Comparison of ENCODE assay signal across 13 cellular contexts in genomic region chr1:156006666-156007376, GRCh38. TPM values are rescaled to one million over a fixed set of nuclear protein-coding genes. Genes with fewer than 3 reads are reported as not detected.
DNase-seq lines count a peak whose midpoint lies in the region; ATAC-seq and TF ChIP-seq lines count a peak whose summit lies in the region.
"Had no signal": no experiment of that assay in that cellular context is flagged by ENCODE, and none has a peak within 500 bp of the region (broad histone marks: within the 10 kb centered on the region; RNA-seq: fewer than 3 reads in every experiment).

No MANE protein-coding gene starts in this region.

- H3K4me1 ChIP-seq in PC-3 (ENCODE audit: insufficient read depth, low read length) = peaks cover 16% of the 10 kb centered on the region

- no peaks in the 10 kb centered on the region for H3K27me3 Mint-ChIP-seq in activated CD4-positive, alpha-beta memory T cell treated with anti-CD3 and anti-CD28 coated beads for 36 hours
- peaks cover 2% of the 10 kb centered on the region for H3K27me3 Mint-ChIP-seq in activated CD4-positive, alpha-beta memory T cell treated with anti-CD3 and anti-CD28 coated beads, Interleukin-2, amount 10 ng/mL, durations not matched to agents 7 days and 5 days

- peaks cover 10% of the 10 kb centered on the region for H3F3A ChIP-seq in PC-3 (ENCODE audit: low read length, unreplicated experiment)

- ATAC-seq in PC-3 (peak; percentile 32), sciatic nerve (peak; percentile 31)

- no peaks in the 10 kb centered on the region for H3K9me2 ChIP-seq in PC-3 (replicated peaks; ENCODE audit: low read length)

- no peak overlapping the region for H3K4me3 ChIP-seq in PC-3 (ENCODE audit: low read length)
- H3K4me3 ChIP-seq: hepatocyte had no signal

- H3K9me3 ChIP-seq in PC-3 (ENCODE audit: low read length) = no peaks in the 10 kb centered on the region

- no peak overlapping the region for H3K4me3 Mint-ChIP-seq in activated CD4-positive, alpha-beta memory T cell treated with anti-CD3 and anti-CD28 coated beads for 36 hours
- no peak overlapping the region for H3K4me3 Mint-ChIP-seq in activated CD4-positive, alpha-beta memory T cell treated with anti-CD3 and anti-CD28 coated beads, Interleukin-2, amount 10 ng/mL, durations not matched to agents 7 days and 5 days

- H3K27me3 ChIP-seq in PC-3 (ENCODE audit: low read length) = no peaks in the 10 kb centered on the region
- H3K27me3 ChIP-seq: hepatocyte had no signal

- no peak for DNase-seq in activated CD4-positive, alpha-beta memory T cell treated with anti-CD3 and anti-CD28 coated beads for 36 hours
- DNase-seq in activated CD4-positive, alpha-beta memory T cell treated with anti-CD3 and anti-CD28 coated beads, Interleukin-2, amount 10 ng/mL, durations not matched to agents 7 days and 5 days = no peak
- DNase-seq in PC-3 (peak; percentile 58), epithelial cell of prostate (ENCODE audit: low read depth, low spot score) (no peak), sciatic nerve (ENCODE audit: low spot score) (no peak), pons (ENCODE audit: low spot score) (no peak), inferior parietal cortex (ENCODE audit: extremely low spot score) (no peak), EL (no peak)
- DNase-seq: caudate nucleus, occipital lobe had no signal

- no TSS peak for BruUV-seq in PC-3 (replicated peaks; lab: Mats Ljungman, UMichigan)

- POLR2A ChIA-PET in activated CD4-positive, alpha-beta memory T cell treated with anti-CD3 and anti-CD28 coated beads for 36 hours (lab: Charles Lee) = no interaction called here
- POLR2A ChIA-PET in activated CD4-positive, alpha-beta memory T cell treated with anti-CD3 and anti-CD28 coated beads, Interleukin-2, amount 10 ng/mL, durations not matched to agents 7 days and 5 days (lab: Charles Lee) = interaction anchor here (0.6 to 3.2 kb wide), 3 partner anchors 9 to 143 kb away, joined by 3 to 19 read pairs (median 3); partner anchors contain the start of gene SSR2
- POLR2A ChIA-PET in PC-3 (lab: Charles Lee; ENCODE audit: unreplicated experiment) = no interaction called here

- intact Hi-C loops in activated CD4-positive, alpha-beta memory T cell treated with anti-CD3 and anti-CD28 coated beads for 36 hours (cut with micrococcal nuclease) = no loop called here
- intact Hi-C loops in PC-3 (cut with micrococcal nuclease) (no loop called here), sciatic nerve (cut with DNase I) (no loop called here)

- peaks cover 28% of the 10 kb centered on the region for H3K36me3 ChIP-seq in PC-3 (ENCODE audit: low read depth, low read length)

- H3K9ac ChIP-seq in PC-3 (ENCODE audit: low read length) = no peak overlapping the region

- H4K20me1 ChIP-seq in PC-3 (ENCODE audit: low read length) = 0 out of 2 replicates have a peak, but pooled peaks cover 4% of the 10 kb centered on the region

- no peaks in the 10 kb centered on the region for H3K79me2 ChIP-seq in PC-3 (ENCODE audit: low read length)
- H3K79me2 ChIP-seq: hepatocyte had no signal

- H3K4me2 ChIP-seq in PC-3 (ENCODE audit: low read length) = no peak overlapping the region
- H3K4me2 ChIP-seq: hepatocyte had no signal

- H3K9me3 Mint-ChIP-seq in activated CD4-positive, alpha-beta memory T cell treated with anti-CD3 and anti-CD28 coated beads for 36 hours = no peaks in the 10 kb centered on the region
- no peaks in the 10 kb centered on the region for H3K9me3 Mint-ChIP-seq in activated CD4-positive, alpha-beta memory T cell treated with anti-CD3 and anti-CD28 coated beads, Interleukin-2, amount 10 ng/mL, durations not matched to agents 7 days and 5 days
- H3K9me3 Mint-ChIP-seq: activated T-helper 2 cell treated with anti-CD3 and anti-CD28 coated beads, Interferon-gamma antibody, Interleukin-2, Interleukin-4, amounts not matched to agents 10 μg/mL and 5 μg/mL and 100 μg/mL, durations not matched to agents 14 hours and 24 hours and 36 hours had no signal

- H3K4me1 Mint-ChIP-seq in activated CD4-positive, alpha-beta memory T cell treated with anti-CD3 and anti-CD28 coated beads for 36 hours (ENCODE audit: low read depth) = peaks cover 19% of the 10 kb centered on the region
- H3K4me1 Mint-ChIP-seq in activated CD4-positive, alpha-beta memory T cell treated with anti-CD3 and anti-CD28 coated beads, Interleukin-2, amount 10 ng/mL, durations not matched to agents 7 days and 5 days = peaks cover 36% of the 10 kb centered on the region

- peak overlapping the region; percentile 40 for H3K27ac ChIP-seq in PC-3 (ENCODE audit: low read length)
- H3K27ac ChIP-seq in epithelial cell of prostate = peak overlapping the region; percentile 37
- H3K27ac ChIP-seq: hepatocyte had no signal

- CTCF ChIA-PET in activated CD4-positive, alpha-beta memory T cell treated with anti-CD3 and anti-CD28 coated beads for 36 hours (lab: Charles Lee) = interaction anchor here (0.6 to 2.4 kb wide), 4 partner anchors 14 to 62 kb away, joined by 3 to 9 read pairs (median 3); partner anchors contain the start of gene SSR2
- CTCF ChIA-PET in activated CD4-positive, alpha-beta memory T cell treated with anti-CD3 and anti-CD28 coated beads, Interleukin-2, amount 10 ng/mL, durations not matched to agents 7 days and 5 days (lab: Charles Lee) = interaction anchor here (0.6 to 2.1 kb wide), 5 partner anchors 28 to 84 kb away, joined by 3 to 11 read pairs (median 3); no protein-coding TSS in a partner anchor
- CTCF ChIA-PET in PC-3 (lab: Charles Lee) = no interaction called here

- H2AFZ ChIP-seq in PC-3 (ENCODE audit: low read length) = no peak overlapping the region
- H2AFZ ChIP-seq: hepatocyte had no signal

- H3K36me3 Mint-ChIP-seq in activated CD4-positive, alpha-beta memory T cell treated with anti-CD3 and anti-CD28 coated beads for 36 hours = peaks cover 30% of the 10 kb centered on the region
- H3K36me3 Mint-ChIP-seq in activated CD4-positive, alpha-beta memory T cell treated with anti-CD3 and anti-CD28 coated beads, Interleukin-2, amount 10 ng/mL, durations not matched to agents 7 days and 5 days (ENCODE audit: low read depth) = peaks cover 40% of the 10 kb centered on the region

- peak overlapping the region; percentile 39 for H3K27ac Mint-ChIP-seq in activated CD4-positive, alpha-beta memory T cell treated with anti-CD3 and anti-CD28 coated beads for 36 hours
- H3K27ac Mint-ChIP-seq in activated CD4-positive, alpha-beta memory T cell treated with anti-CD3 and anti-CD28 coated beads, Interleukin-2, amount 10 ng/mL, durations not matched to agents 7 days and 5 days = no peak overlapping the region
- H3K27ac Mint-ChIP-seq: activated T-helper 2 cell treated with anti-CD3 and anti-CD28 coated beads, Interferon-gamma antibody, Interleukin-2, Interleukin-4, amounts not matched to agents 10 μg/mL and 5 μg/mL and 100 μg/mL, durations not matched to agents 14 hours and 24 hours and 36 hours had no signal

- TF ChIP-seq CTCF in PC-3 (conservative IDR thresholded peaks at IDR 0.05; ENCODE audit: low read depth, low read length) = no peak

RNA-seq across cellular contexts. Expression of gene SSR2, which starts 13.9 kb away (rescaled TPM):
- total RNA-seq in activated CD4-positive, alpha-beta memory T cell treated with anti-CD3 and anti-CD28 coated beads for 36 hours = 100 to 1,000 TPM; 171 to 175 TPM
- total RNA-seq in activated CD4-positive, alpha-beta memory T cell treated with anti-CD3 and anti-CD28 coated beads, Interleukin-2, amount 10 ng/mL, durations not matched to agents 7 days and 5 days = 100 to 1,000 TPM; 262 to 268 TPM
- total RNA-seq in PC-3 (2014; rRNA removed) = 282 and 293 TPM in 2 replicates
- 126 TPM for total RNA-seq in sciatic nerve

RNA-seq across cellular contexts. Expression of gene ARHGEF2, which starts 28.5 kb away (rescaled TPM):
- total RNA-seq in activated CD4-positive, alpha-beta memory T cell treated with anti-CD3 and anti-CD28 coated beads for 36 hours = 100 to 1,000 TPM; 165 to 174 TPM
- 100 to 1,000 TPM; 159 to 164 TPM for total RNA-seq in activated CD4-positive, alpha-beta memory T cell treated with anti-CD3 and anti-CD28 coated beads, Interleukin-2, amount 10 ng/mL, durations not matched to agents 7 days and 5 days
- total RNA-seq in PC-3 (2014; rRNA removed) (65.9 and 70.8 TPM in 2 replicates), sciatic nerve (196 TPM)

RNA-seq across cellular contexts. Expression of gene UBQLN4, which starts 46.8 kb away (rescaled TPM):
- 10 to 100 TPM; 32.7 to 32.9 TPM for total RNA-seq in activated CD4-positive, alpha-beta memory T cell treated with anti-CD3 and anti-CD28 coated beads for 36 hours
- 10 to 100 TPM; 27.0 to 31.2 TPM for total RNA-seq in activated CD4-positive, alpha-beta memory T cell treated with anti-CD3 and anti-CD28 coated beads, Interleukin-2, amount 10 ng/mL, durations not matched to agents 7 days and 5 days
- 45.4 and 62.9 TPM in 2 replicates for total RNA-seq in PC-3 (2014; rRNA removed)
- 37.6 TPM for total RNA-seq in sciatic nerve

RNA-seq across cellular contexts. Expression of gene LAMTOR2, which starts 47.8 kb away (rescaled TPM):
- total RNA-seq in activated CD4-positive, alpha-beta memory T cell treated with anti-CD3 and anti-CD28 coated beads for 36 hours = 10 to 100 TPM; 61.4 to 65.1 TPM
- total RNA-seq in activated CD4-positive, alpha-beta memory T cell treated with anti-CD3 and anti-CD28 coated beads, Interleukin-2, amount 10 ng/mL, durations not matched to agents 7 days and 5 days = 10 to 100 TPM; 63.1 to 66.2 TPM
- total RNA-seq in PC-3 (2014; rRNA removed) (130 TPM in 2 replicates), sciatic nerve (35.8 TPM)

RNA-seq across cellular contexts. Expression of gene RAB25, which starts 54.1 kb away (rescaled TPM):
- under 1 TPM; 0.52 to 0.56 TPM for total RNA-seq in activated CD4-positive, alpha-beta memory T cell treated with anti-CD3 and anti-CD28 coated beads for 36 hours
- under 1 TPM in 1 of 2 experiments, not detected in 1; 0.53 TPM for total RNA-seq in activated CD4-positive, alpha-beta memory T cell treated with anti-CD3 and anti-CD28 coated beads, Interleukin-2, amount 10 ng/mL, durations not matched to agents 7 days and 5 days
- 18.1 and 18.5 TPM in 2 replicates for total RNA-seq in PC-3 (2014; rRNA removed)
- not detected for total RNA-seq in sciatic nerve
- total RNA-seq: lung microvascular endothelial cell, occipital lobe had no signal
